Comparison of ENCODE assay signal across 1 cellular context in the genomic region with DNA sequence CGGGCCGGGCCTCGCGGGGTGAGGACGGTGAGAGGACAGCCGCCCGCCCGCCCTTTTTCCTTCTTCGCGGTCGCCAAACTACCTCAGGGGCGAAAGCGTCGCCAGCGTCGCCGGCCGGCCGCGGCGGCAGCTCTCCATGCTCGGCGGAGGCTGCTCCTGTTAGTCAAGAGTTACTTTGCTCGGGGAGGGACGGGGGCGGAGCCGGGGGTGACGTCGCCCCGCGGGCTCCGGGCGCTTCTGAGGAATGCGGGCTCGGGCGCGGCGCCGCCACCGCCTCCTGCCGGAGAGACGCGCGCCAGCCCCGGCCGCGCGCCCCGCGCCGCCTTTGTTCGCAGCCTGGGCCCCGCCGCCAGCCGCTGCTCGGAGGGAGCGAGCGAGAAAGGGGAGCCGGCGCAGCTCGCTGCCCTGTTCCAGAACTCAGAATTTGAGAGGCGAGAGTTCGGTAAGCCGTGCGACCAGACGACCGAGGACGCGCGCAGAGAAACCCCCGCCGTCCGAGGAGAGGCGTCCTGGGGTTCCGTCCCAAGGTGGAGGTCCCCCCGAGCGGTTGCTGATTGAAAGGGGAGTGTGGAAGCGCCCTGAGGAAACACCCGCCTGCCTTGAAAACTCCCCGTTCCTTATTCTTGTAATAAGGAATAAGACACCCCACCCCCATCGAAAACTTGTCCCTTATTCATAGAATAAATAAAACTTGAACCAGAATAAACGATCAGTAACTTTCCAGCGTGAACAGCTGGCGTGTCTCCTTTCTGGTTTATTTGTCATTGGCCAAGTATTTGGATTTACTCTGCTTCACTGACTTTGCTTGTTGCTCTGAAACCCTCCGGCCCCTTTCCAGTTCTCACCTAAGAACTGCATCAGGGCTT.
A peak's percentile ranks its signal among the peaks of the same experiment; 100 is the strongest.
TF ChIP-seq lines count a peak whose summit lies in the region.

A gene (minus strand): TSS at position 164 of the 866 bp plus-strand sequence. CDS start 241 bp downstream, outside the sequence.

TF ChIP-seq in SK-N-SH, 30 proteins besides CTCF, POLR2A, EP300 and RAD21 (continued from another document):
- TF ChIP-seq, protein P1, sequence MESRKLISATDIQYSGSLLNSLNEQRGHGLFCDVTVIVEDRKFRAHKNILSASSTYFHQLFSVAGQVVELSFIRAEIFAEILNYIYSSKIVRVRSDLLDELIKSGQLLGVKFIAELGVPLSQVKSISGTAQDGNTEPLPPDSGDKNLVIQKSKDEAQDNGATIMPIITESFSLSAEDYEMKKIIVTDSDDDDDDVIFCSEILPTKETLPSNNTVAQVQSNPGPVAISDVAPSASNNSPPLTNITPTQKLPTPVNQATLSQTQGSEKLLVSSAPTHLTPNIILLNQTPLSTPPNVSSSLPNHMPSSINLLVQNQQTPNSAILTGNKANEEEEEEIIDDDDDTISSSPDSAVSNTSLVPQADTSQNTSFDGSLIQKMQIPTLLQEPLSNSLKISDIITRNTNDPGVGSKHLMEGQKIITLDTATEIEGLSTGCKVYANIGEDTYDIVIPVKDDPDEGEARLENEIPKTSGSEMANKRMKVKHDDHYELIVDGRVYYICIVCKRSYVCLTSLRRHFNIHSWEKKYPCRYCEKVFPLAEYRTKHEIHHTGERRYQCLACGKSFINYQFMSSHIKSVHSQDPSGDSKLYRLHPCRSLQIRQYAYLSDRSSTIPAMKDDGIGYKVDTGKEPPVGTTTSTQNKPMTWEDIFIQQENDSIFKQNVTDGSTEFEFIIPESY (IDR thresholded peaks at IDR 0.05; ENCODE audit: borderline replicate concordance, low read depth) = no peak
- TF ChIP-seq JUND (IDR thresholded peaks at IDR 0.05) = 0 out of 2 replicates have a peak, but pooled peaks have one; percentile 22
- 0 out of 2 replicates have a peak, but pooled peaks have one; percentile 8 for TF ChIP-seq FOXM1 (IDR thresholded peaks at IDR 0.05; ENCODE audit: low read depth)
- peak; percentile 73 for TF ChIP-seq TAF1 (IDR thresholded peaks at IDR 0.05; ENCODE audit: borderline replicate concordance, low read depth, low read length)
- TF ChIP-seq POLR2AphosphoS5 (IDR thresholded peaks at IDR 0.05; ENCODE audit: low read depth, low read length) = peak; percentile 82; the same call in 1 of the 2 replicates
